Comparison of ENCODE assay signal across 8 cellular contexts in the genomic region with DNA sequence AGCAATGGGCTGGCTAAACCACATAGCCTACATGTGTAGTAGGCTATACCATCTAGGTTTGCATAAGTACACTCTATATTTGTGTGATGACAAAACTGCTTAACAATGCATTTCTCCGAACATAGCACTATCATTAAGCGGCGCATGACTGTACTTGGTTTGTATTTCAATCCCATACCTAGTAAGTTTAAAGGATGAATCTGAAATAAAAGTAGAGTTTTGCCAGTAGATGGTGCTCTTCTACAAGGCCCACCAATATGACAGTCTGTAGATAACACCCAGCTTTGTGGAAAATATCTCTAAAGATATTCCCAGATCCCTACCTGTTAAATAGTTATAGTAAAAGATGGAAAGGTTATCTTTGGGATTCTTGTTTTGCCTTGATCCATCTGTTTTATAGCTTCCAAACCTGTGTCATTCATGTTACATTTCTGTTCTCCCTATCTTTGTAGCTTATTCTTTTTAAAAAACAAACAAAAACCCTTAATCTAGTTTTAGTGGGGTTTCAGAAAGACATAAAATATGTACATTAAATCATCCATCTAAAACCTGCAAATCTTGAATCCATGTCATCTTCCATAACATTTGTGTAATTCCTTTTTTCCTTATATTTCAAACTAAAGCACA. TPM values are rescaled to one million over a fixed set of nuclear protein-coding genes. Genes with fewer than 3 reads are reported as not detected.
A peak's percentile ranks its signal among the peaks of the same experiment; 100 is the strongest.
DNase-seq lines count a peak whose midpoint lies in the region; ATAC-seq, FAIRE-seq and TF ChIP-seq lines count a peak whose summit lies in the region.

No MANE protein-coding gene starts in this region.

- no peak overlapping the region for H2AFZ ChIP-seq in GM12878 (ENCODE audit: control insufficient read depth, low read depth, low read length)

- 89% methylated on average over 3 of the region's 3 CpGs for WGBS in GM12878 (ENCODE audit: insufficient coverage, insufficient replicate concordance, low lambda C conversion rate, missing lambda C conversion rate)

- no peak overlapping the region for H3K4me2 ChIP-seq in GM12878 (ENCODE audit: control insufficient read depth, insufficient read depth)

- SMC1A ChIA-PET in GM12878 (lab: Charles Lee; ENCODE audit: uncharacterized antibody, unreplicated experiment), result interaction anchor here (0.7 to 4.1 kb wide), 25 partner anchors 10 to 341 kb away, joined by 3 to 62 read pairs (median 4); no protein-coding TSS in a partner anchor

- TF ChIP-seq RAD21 in GM12878 (IDR thresholded peaks at IDR 0.05; ENCODE audit: insufficient read depth, low read depth, low read length), result peak; percentile 88

- H3K4me3 ChIP-seq in GM12878, result no peak overlapping the region

- CTCF ChIA-PET in GM12878 (lab: Yijun Ruan, JAX), result interaction anchor here (0.7 to 7.6 kb wide), 41 partner anchors 8 to 342 kb away, joined by 3 to 171 read pairs (median 4); no protein-coding TSS in a partner anchor

- POLR2A ChIA-PET in GM12878 (lab: Charles Lee), result interaction anchor here (1.9 kb wide), 1 partner anchor 176 kb away, joined by 4 read pairs; no protein-coding TSS in a partner anchor

- DNase-seq in COLO668 (lab: John Stamatoyannopoulos, UW; ENCODE audit: unreplicated experiment) (peak; percentile 7), NCI-H460 (ENCODE audit: extremely low read depth, low read depth) (peak; percentile 81), GM12878 (ENCODE audit: low read depth, low spot score) (no peak), kidney tubule cell (ENCODE audit: low spot score) (peak; percentile 55)
- no peak for DNase-seq in effector CD8-positive, alpha-beta T cell (lab: John Stamatoyannopoulos, UW)
- DNase-seq in stimulated activated CD4-positive, alpha-beta T cell treated with anti-CD3 and anti-CD28 coated beads, Interleukin-2, amount 100 ng/mL, for 48 hours, result no peak

- FAIRE-seq in GM12878 (lab: Jason Lieb, UNC), result peak; percentile 52

- H3K27ac ChIP-seq in GM12878 (ENCODE audit: control insufficient read depth, insufficient read depth), result no peak overlapping the region

- no peaks in the 10 kb centered on the region for H3K27me3 ChIP-seq in GM12878 (replicated peaks in 1 of 2; ENCODE audit: control insufficient read depth in 2 of 2, insufficient read depth in 2 of 2, low read length in 1 of 2)

- H3K36me3 ChIP-seq in GM12878 (ENCODE audit: control insufficient read depth in 2 of 2, insufficient read depth in 2 of 2, low read length in 1 of 2), result peaks cover 0 to 9% of the 10 kb centered on the region in 2 experiments; a peak in 2 of 4 replicates

- no peak for TF ChIP-seq EP300 in GM12878 (IDR thresholded peaks at IDR 0.05; ENCODE audit: borderline replicate concordance in 1 of 2, control insufficient read depth in 1 of 2, low read depth in 2 of 2, low read length in 2 of 2)

- no peaks in the 10 kb centered on the region for H4K20me1 ChIP-seq in GM12878 (ENCODE audit: control insufficient read depth, insufficient read depth)

- intact Hi-C loops in GM12878 (cut with micrococcal nuclease; ENCODE audit: unreplicated experiment), result loop anchor here (1.0 kb wide), 3 partner anchors 155 to 220 kb away; no protein-coding TSS in a partner anchor

- ATAC-seq in GM18873 (IDR thresholded peaks at IDR 0.05; ENCODE audit: low FRiP score, unreplicated experiment), result peak; percentile 61
- peak; percentile 54 for ATAC-seq in HG03135 (IDR thresholded peaks at IDR 0.05; ENCODE audit: unreplicated experiment)
- peak; percentile 92 for ATAC-seq in GM12878

- in situ Hi-C loops in GM12878 (cut with MboI), result no loop called here

- TF ChIP-seq CTCF in GM12878 (IDR thresholded peaks at IDR 0.05 in 2 of 3, conservative IDR thresholded peaks at IDR 0.05 in 1 of 3; ENCODE audit: control insufficient read depth in 2 of 3, extremely low read depth in 1 of 3, insufficient read depth in 1 of 3, low read depth in 3 of 3, low read length in 3 of 3), result peak; percentile 52 to 67 (median 59)

- H3K79me2 ChIP-seq in GM12878 (ENCODE audit: control insufficient read depth, insufficient read depth, low read length), result no peaks in the 10 kb centered on the region; the same call in none of the 2 replicates

- TF ChIP-seq POLR2A in GM12878 (IDR thresholded peaks at IDR 0.05; ENCODE audit: low read depth, low read length), result no peak

- no peak overlapping the region for H3K9ac ChIP-seq in GM12878 (ENCODE audit: control insufficient read depth, insufficient read depth, low read length)

- BruUV-seq in GM12878 (replicated peaks; lab: Mats Ljungman, UMichigan), result no TSS peak

- RAD21 ChIA-PET in GM12878 (lab: Charles Lee; ENCODE audit: unreplicated experiment), result interaction anchor here (0.7 to 6.7 kb wide), 14 partner anchors 10 to 436 kb away, joined by 3 to 74 read pairs (median 4); no protein-coding TSS in a partner anchor

- peaks cover 16% of the 10 kb centered on the region for H3K4me1 ChIP-seq in GM12878 (ENCODE audit: control insufficient read depth, insufficient read depth, low read length)

- no peaks in the 10 kb centered on the region for H3K9me3 ChIP-seq in GM12878 (replicated peaks; ENCODE audit: control insufficient read depth, insufficient read depth, low read length)

TF ChIP-seq in GM12878, 131 proteins besides CTCF, POLR2A, EP300 and RAD21:
- TF ChIP-seq SMC3 (IDR thresholded peaks at IDR 0.05; ENCODE audit: borderline replicate concordance, low read length) (peak; percentile 58; the same call in 1 of the 2 replicates), MXI1 (IDR thresholded peaks at IDR 0.05; ENCODE audit: low read depth, low read length) (no peak)
TF ChIP-seq in GM12878: peak in this region for 1.

RNA-seq across cellular contexts. Expression of a gene that starts 20.7 kb away (rescaled TPM):
- total RNA-seq in NCI-H460 (2014; rRNA removed; shearing (Covaris generic)), result 124 and 137 TPM in 2 replicates
- 60.9 and 95.1 TPM in 2 replicates for polyA plus RNA-seq in NCI-H460 (2014; cell fraction: nucleus; rRNA removed)
- 19.2 and 20.0 TPM in 2 replicates for total RNA-seq in GM12878 (2013; cell fraction: nucleolus; rRNA removed)
- total RNA-seq in GM12878 (2014; rRNA removed), result 2.5 and 3.4 TPM in 2 replicates
- 4.2 and 4.8 TPM in 2 replicates for total RNA-seq in GM12878 (2014; rRNA removed; fragmentation: Illumina TruSeq; extraction: Trizol)
- total RNA-seq in GM12878 (2021), result 3.7 and 3.9 TPM in 2 replicates
- 0.85 TPM for polyA plus RNA-seq in GM12878 (2011; ENCODE audit: low read depth)
- polyA plus RNA-seq in GM12878 (2011; rRNA removed), result 4.2 and 7.7 TPM in 2 replicates
- polyA plus RNA-seq in GM12878 (2011; cell fraction: cytosol; rRNA removed), result 1.1 and 1.7 TPM in 2 replicates
- 3.6 and 4.0 TPM in 2 replicates for polyA plus RNA-seq in GM12878 (2011; cell fraction: nucleus; rRNA removed)
- polyA plus RNA-seq in GM12878 (2012), result 1.6 and 2.4 TPM in 2 replicates
- 2.5 and 3.7 TPM in 2 replicates for polyA plus RNA-seq in GM12878 (2014; fragmentation: Illumina TruSeq; extraction: Trizol)
- polyA plus RNA-seq in GM12878 (2014; fragmentation: Nextera tagmentation; extraction: Ambion mirVana), result 1 to 10 TPM in 1 of 2 experiments, under 1 TPM in 1; 0.91 to 1.2 TPM
- 1.2 TPM in 2 replicates for polyA plus RNA-seq in GM12878 (2014; rRNA removed)
- 1 to 10 TPM; 2.0 to 2.2 TPM for polyA plus RNA-seq in GM12878 (2016; fragmentation: Nextera tagmentation; extraction: Ambion mirVana)
- 8.9 and 12.7 TPM in 2 replicates for polyA minus RNA-seq in GM12878 (2011; rRNA and poly(A)+ RNA removed)
- 3.5 and 4.8 TPM in 2 replicates for polyA minus RNA-seq in GM12878 (2011; cell fraction: cytosol; rRNA and poly(A)+ RNA removed)
- 8.0 and 9.1 TPM in 2 replicates for polyA minus RNA-seq in GM12878 (2011; cell fraction: nucleus; rRNA and poly(A)+ RNA removed)

RNA-seq across cellular contexts. Expression of a gene that starts 33.9 kb away (rescaled TPM):
- total RNA-seq in NCI-H460 (2014; rRNA removed; shearing (Covaris generic)), result 57.8 and 67.7 TPM in 2 replicates
- 62.7 and 98.9 TPM in 2 replicates for polyA plus RNA-seq in NCI-H460 (2014; cell fraction: nucleus; rRNA removed)
- total RNA-seq in GM12878 (2013; cell fraction: nucleolus; rRNA removed), result 63.9 and 69.3 TPM in 2 replicates
- total RNA-seq in GM12878 (2014; rRNA removed), result 43.8 and 50.5 TPM in 2 replicates
- 54.9 and 55.4 TPM in 2 replicates for total RNA-seq in GM12878 (2014; rRNA removed; fragmentation: Illumina TruSeq; extraction: Trizol)
- total RNA-seq in GM12878 (2021), result 36.4 and 36.9 TPM in 2 replicates
- 5.3 TPM for polyA plus RNA-seq in GM12878 (2011; ENCODE audit: low read depth)
- 26.4 and 51.0 TPM in 2 replicates for polyA plus RNA-seq in GM12878 (2011; rRNA removed)
- 7.0 and 8.0 TPM in 2 replicates for polyA plus RNA-seq in GM12878 (2011; cell fraction: cytosol; rRNA removed)
- polyA plus RNA-seq in GM12878 (2011; cell fraction: nucleus; rRNA removed), result 38.3 and 53.2 TPM in 2 replicates
- polyA plus RNA-seq in GM12878 (2012), result 9.7 and 15.1 TPM in 2 replicates
- 41.1 and 46.4 TPM in 2 replicates for polyA plus RNA-seq in GM12878 (2014; fragmentation: Illumina TruSeq; extraction: Trizol)
- 10 to 100 TPM; 16.2 to 16.4 TPM for polyA plus RNA-seq in GM12878 (2014; fragmentation: Nextera tagmentation; extraction: Ambion mirVana)
- polyA plus RNA-seq in GM12878 (2014; rRNA removed), result 21.1 and 24.8 TPM in 2 replicates
- polyA plus RNA-seq in GM12878 (2016; fragmentation: Nextera tagmentation; extraction: Ambion mirVana), result 10 to 100 TPM; 25.8 to 26.3 TPM
- 28.2 and 34.5 TPM in 2 replicates for polyA minus RNA-seq in GM12878 (2011; rRNA and poly(A)+ RNA removed)
- polyA minus RNA-seq in GM12878 (2011; cell fraction: cytosol; rRNA and poly(A)+ RNA removed), result 12.3 and 18.1 TPM in 2 replicates
- polyA minus RNA-seq in GM12878 (2011; cell fraction: nucleus; rRNA and poly(A)+ RNA removed), result 39.3 and 54.2 TPM in 2 replicates

Comparison
In these comparisons a context has a peak if more than half of its experiments do, and no peak if none do; other contexts are left out.
1. DNase-seq: peak in COLO668 (single experiment), NCI-H460 (single experiment) and kidney tubule cell (single experiment); none in GM12878 (single experiment), effector CD8-positive, alpha-beta T cell (single experiment) and stimulated activated CD4-positive, alpha-beta T cell treated with anti-CD3 and anti-CD28 coated beads, Interleukin-2, amount 100 ng/mL, for 48 hours (0 of 2).
2. Peak in every context shown above with its lines, with median percentiles within 50 percentile points of each other: ATAC-seq.